ENCODE assay signal across 17 cellular contexts in genomic region chr3:155046935-155047334, GRCh38. TPM values are rescaled to one million over a fixed set of nuclear protein-coding genes. Genes with fewer than 3 reads are reported as not detected.
DNase-seq lines count a peak whose midpoint lies in the region; ATAC-seq, FAIRE-seq and TF ChIP-seq lines count a peak whose summit lies in the region.
"Had no signal": no experiment of that assay in that cellular context is flagged by ENCODE, and none has a peak within 500 bp of the region (broad histone marks: within the 10 kb centered on the region; RNA-seq: fewer than 3 reads in every experiment).

No MANE protein-coding gene starts in this region.

- dilution Hi-C loops in mammary epithelial cell (cut with HindIII; ENCODE audit: low sequenced_read_pairs), result no loop called here

- CTCF ChIA-PET in mammary epithelial cell (lab: Charles Lee; ENCODE audit: low non-redundant PET), result no interaction called here

- DNase-seq in mammary epithelial cell (peak; percentile 30), small intestine (no peak), spleen (no peak), cardiac septum (ENCODE audit: low spot score) (no peak), GDM1 (lab: John Stamatoyannopoulos, UW) (no peak)
- DNase-seq: ACHN; Calu3; CD4-positive, CD25-positive, alpha-beta regulatory T cell; DMS 273 treated with DMSO at 0.1 percent for 48 hours had no signal

- peak; percentile 18 for ATAC-seq in GM19351 (IDR thresholded peaks at IDR 0.05; ENCODE audit: unreplicated experiment)
- peak; percentile 8 for ATAC-seq in HG03432 (IDR thresholded peaks at IDR 0.05; ENCODE audit: unreplicated experiment)
- ATAC-seq: HepG2 had no signal

- intact Hi-C loops in mammary epithelial cell (cut with micrococcal nuclease) (no loop called here), spleen (cut with DNase I; ENCODE audit: low total_unique reads) (no loop called here), cardiac septum (cut with DNase I) (no loop called here)

- H3K9me3 ChIP-seq in mammary epithelial cell (replicated peaks; ENCODE audit: insufficient read depth, low read length) (peaks cover 4% of the 10 kb centered on the region), small intestine (ENCODE audit: control insufficient read depth, low read depth) (no peaks in the 10 kb centered on the region), spleen (peaks cover 0 to 21% (median 11%) of the 10 kb centered on the region in 8 donors)

- BruUV-seq in mammary epithelial cell (replicated peaks; lab: Mats Ljungman, UMichigan), result no TSS peak

- H3K9ac ChIP-seq in mammary epithelial cell (ENCODE audit: insufficient read depth, low read length), result no peak overlapping the region
- H3K9ac ChIP-seq: BLaER1 treated with 17β-estradiol and CSF1 and Interleukin-3, amounts not matched to agents 10 nM and 100 nM had no signal

- no peak overlapping the region for H2AFZ ChIP-seq in mammary epithelial cell (ENCODE audit: low read depth, low read length)

- H3K36me3 ChIP-seq in mammary epithelial cell (ENCODE audit: insufficient read depth, low read length) (no peaks in the 10 kb centered on the region), small intestine (ENCODE audit: control insufficient read depth in 2 of 2, insufficient read depth in 2 of 2, low read length in 2 of 2) (no peaks in the 10 kb centered on the region), spleen (no peaks in the 10 kb centered on the region)
- H3K36me3 ChIP-seq: BLaER1 treated with 17β-estradiol and CSF1 and Interleukin-3, amounts not matched to agents 10 nM and 100 nM; HAP-1 had no signal

- TF ChIP-seq POLR2A in spleen (IDR thresholded peaks at IDR 0.05), result no peak

- no peaks in the 10 kb centered on the region for H3K4me1 ChIP-seq in mammary epithelial cell (ENCODE audit: insufficient read depth, low read length)
- H3K4me1 ChIP-seq in small intestine (ENCODE audit: control insufficient read depth in 2 of 2, insufficient read depth in 1 of 2, low read depth in 1 of 2, low read length in 1 of 2), result no peaks in the 10 kb centered on the region
- no peaks in the 10 kb centered on the region for H3K4me1 ChIP-seq in spleen
- H3K4me1 ChIP-seq: BLaER1 treated with 17β-estradiol and CSF1 and Interleukin-3, amounts not matched to agents 10 nM and 100 nM had no signal

- H3K27ac ChIP-seq in mammary epithelial cell (ENCODE audit: insufficient read depth, low read depth, low read length) (no peak overlapping the region), small intestine (ENCODE audit: low read depth in 1 of 2, low read length in 1 of 2) (no peak overlapping the region), spleen (no peak overlapping the region)
- H3K27ac ChIP-seq: BLaER1 treated with 17β-estradiol and CSF1 and Interleukin-3, amounts not matched to agents 10 nM and 100 nM had no signal

- H3K4me3 ChIP-seq in mammary epithelial cell (replicated peaks in 1 of 3; ENCODE audit: insufficient read depth in 1 of 3, low read depth in 2 of 3, low read length in 3 of 3) (no peak overlapping the region), small intestine (ENCODE audit: low read depth in 1 of 2, low read length in 2 of 2) (no peak overlapping the region), spleen (no peak overlapping the region)
- H3K4me3 ChIP-seq: BLaER1 treated with 17β-estradiol and CSF1 and Interleukin-3, amounts not matched to agents 10 nM and 100 nM; GM12878; HAP-1 had no signal

- no peaks in the 10 kb centered on the region for H3K27me3 ChIP-seq in mammary epithelial cell (ENCODE audit: insufficient read depth, low read length)
- H3K27me3 ChIP-seq in small intestine (ENCODE audit: control insufficient read depth in 2 of 2, insufficient read depth in 2 of 2, low read length in 2 of 2), result no peaks in the 10 kb centered on the region
- no peaks in the 10 kb centered on the region for H3K27me3 ChIP-seq in spleen (replicated peaks in 1 of 7)
- H3K27me3 ChIP-seq: BLaER1 treated with 17β-estradiol and CSF1 and Interleukin-3, amounts not matched to agents 10 nM and 100 nM had no signal

- H3K4me2 ChIP-seq in mammary epithelial cell (ENCODE audit: insufficient read depth, low read depth, low read length), result no peak overlapping the region
- H3K4me2 ChIP-seq: BLaER1 treated with 17β-estradiol and CSF1 and Interleukin-3, amounts not matched to agents 10 nM and 100 nM had no signal

- no peaks in the 10 kb centered on the region for H3K79me2 ChIP-seq in mammary epithelial cell (ENCODE audit: insufficient read depth, low read length)

- in situ Hi-C loops in mammary epithelial cell (cut with MboI; ENCODE audit: low sequenced_read_pairs in 2 of 2), result no loop called here

- no peaks in the 10 kb centered on the region for H4K20me1 ChIP-seq in mammary epithelial cell (ENCODE audit: insufficient read depth, low read length)
- H4K20me1 ChIP-seq: BLaER1 treated with 17β-estradiol and CSF1 and Interleukin-3, amounts not matched to agents 10 nM and 100 nM had no signal

- TF ChIP-seq CTCF in mammary epithelial cell (conservative IDR thresholded peaks at IDR 0.05 in 1 of 2, IDR thresholded peaks at IDR 0.05 in 1 of 2; ENCODE audit: extremely low read depth in 1 of 2, insufficient read depth in 1 of 2, low read depth in 1 of 2, low read length in 2 of 2) (no peak), spleen (IDR thresholded peaks at IDR 0.05 in 8 of 11, conservative IDR thresholded peaks at IDR 0.05 in 3 of 11) (no peak)

- peak; percentile 84 for FAIRE-seq in small intestine (lab: Jason Lieb, UNC)
- FAIRE-seq: GM12878, GM18507, H1, HepG2 had no signal

RNA-seq across cellular contexts. Expression of gene MME, which starts 33.2 kb away (rescaled TPM):
- total RNA-seq in mammary epithelial cell (10 to 100 TPM; 22.5 to 94.5 TPM), spleen (10 to 100 TPM in 6 of 7 donors, 1 to 10 TPM in 1; 4.2 to 43.2 (median 17.2) TPM), cardiac septum (3.6 TPM)
- polyA plus RNA-seq in mammary epithelial cell (8.4 TPM), small intestine (100 to 1,000 TPM in 2 of 3 donors, 10 to 100 TPM in 1; 62.1 to 206 (median 122) TPM), spleen (1 to 10 TPM in 2 of 3 donors, under 1 TPM in 1; 0.50 to 2.2 (median 1.3) TPM)
- not detected for polyA minus RNA-seq in mammary epithelial cell
- total RNA-seq: CD4-positive, CD25-positive, alpha-beta regulatory T cell; HepG2 had no signal
- polyA plus RNA-seq: HepG2 had no signal
